In genomic region chr13:91879360-91879759, GRCh38 we compare ENCODE assay signal across 7 cellular contexts.
"Had no signal": no experiment of that assay in that cellular context is flagged by ENCODE, and none has a peak within 500 bp of the region (broad histone marks: within the 10 kb centered on the region; RNA-seq: fewer than 3 reads in every experiment).

No MANE protein-coding gene starts in this region.

- DNase-seq: GM23248, GOT3, H7, HCEC 1CT, HFFc6 had no signal

- H3K9me3 ChIP-seq: HAP-1 had no signal

- H3K4me1 ChIP-seq: HAP-1 had no signal

- H3K9ac ChIP-seq: GM23248 had no signal

- H3K27ac ChIP-seq: GM23248 had no signal

- H3K4me3 ChIP-seq: GM23248, GM23338, HAP-1 had no signal

- H3K27ac Mint-ChIP-seq: GM23338, HFFc6 had no signal

- H2AFZ ChIP-seq: GM23248, GM23338 had no signal

- H3K9me3 Mint-ChIP-seq: GM23338 had no signal

- H3K36me3 ChIP-seq: HAP-1 had no signal

- H3K4me2 ChIP-seq: GM23338 had no signal

- H3K4me3 Mint-ChIP-seq: GM23338, HFFc6 had no signal
